1 cellular context compared by ENCODE assay signal in the genomic region with DNA sequence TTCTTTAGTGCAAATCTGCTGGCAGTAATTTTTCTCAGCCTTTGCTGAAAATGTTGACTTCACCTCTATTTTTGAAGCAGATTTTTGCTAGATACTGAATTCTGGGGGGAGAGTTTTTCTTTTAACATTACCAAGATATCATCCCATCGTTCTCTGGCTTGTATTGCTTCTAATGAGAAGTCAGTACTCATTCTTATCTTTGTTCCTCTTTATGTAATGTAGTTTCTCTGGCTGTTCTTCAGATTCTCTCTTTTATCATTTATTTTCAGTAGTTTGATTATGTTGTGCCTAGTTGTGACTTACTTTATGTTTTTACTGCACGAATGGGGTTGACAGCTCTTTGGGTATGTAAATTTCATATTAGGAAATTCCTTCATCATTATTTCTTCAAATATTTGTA.
TF ChIP-seq lines count a peak whose summit lies in the region.

No MANE protein-coding gene starts in this region.

TF ChIP-seq in K562, 482 proteins besides CTCF, POLR2A, EP300 and RAD21 (continued from another document):
- TF ChIP-seq, protein P1, sequence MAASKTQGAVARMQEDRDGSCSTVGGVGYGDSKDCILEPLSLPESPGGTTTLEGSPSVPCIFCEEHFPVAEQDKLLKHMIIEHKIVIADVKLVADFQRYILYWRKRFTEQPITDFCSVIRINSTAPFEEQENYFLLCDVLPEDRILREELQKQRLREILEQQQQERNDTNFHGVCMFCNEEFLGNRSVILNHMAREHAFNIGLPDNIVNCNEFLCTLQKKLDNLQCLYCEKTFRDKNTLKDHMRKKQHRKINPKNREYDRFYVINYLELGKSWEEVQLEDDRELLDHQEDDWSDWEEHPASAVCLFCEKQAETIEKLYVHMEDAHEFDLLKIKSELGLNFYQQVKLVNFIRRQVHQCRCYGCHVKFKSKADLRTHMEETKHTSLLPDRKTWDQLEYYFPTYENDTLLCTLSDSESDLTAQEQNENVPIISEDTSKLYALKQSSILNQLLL (CRISPR knock-in tag; IDR thresholded peaks at IDR 0.05; ENCODE audit: borderline replicate concordance), result no peak
- TF ChIP-seq CBX5 (IDR thresholded peaks at IDR 0.05; ENCODE audit: borderline replicate concordance, low read depth) (0 out of 2 replicates have a peak, but pooled peaks have one; percentile 35), CBX3 (IDR thresholded peaks at IDR 0.05; ENCODE audit: borderline replicate concordance in 1 of 2, low read length in 2 of 2) (peak in 1 of 2 experiments; percentile 43; a peak in 1 of 3 replicates), ILF3 (IDR thresholded peaks at IDR 0.05; ENCODE audit: borderline replicate concordance) (no peak), TRIM24 (IDR thresholded peaks at IDR 0.05) (peak; percentile 25 to 67; a peak in 3 of 4 replicates), CHD2 (IDR thresholded peaks at IDR 0.05; ENCODE audit: low read depth, low read length) (no peak), PRPF4 (IDR thresholded peaks at IDR 0.05; ENCODE audit: insufficient read depth, low read depth, low read length, poor library complexity, severe bottlenecking) (no peak), ZNF696 (CRISPR knock-in tag; conservative IDR thresholded peaks at IDR 0.05) (no peak)
- TF ChIP-seq, protein P2, sequence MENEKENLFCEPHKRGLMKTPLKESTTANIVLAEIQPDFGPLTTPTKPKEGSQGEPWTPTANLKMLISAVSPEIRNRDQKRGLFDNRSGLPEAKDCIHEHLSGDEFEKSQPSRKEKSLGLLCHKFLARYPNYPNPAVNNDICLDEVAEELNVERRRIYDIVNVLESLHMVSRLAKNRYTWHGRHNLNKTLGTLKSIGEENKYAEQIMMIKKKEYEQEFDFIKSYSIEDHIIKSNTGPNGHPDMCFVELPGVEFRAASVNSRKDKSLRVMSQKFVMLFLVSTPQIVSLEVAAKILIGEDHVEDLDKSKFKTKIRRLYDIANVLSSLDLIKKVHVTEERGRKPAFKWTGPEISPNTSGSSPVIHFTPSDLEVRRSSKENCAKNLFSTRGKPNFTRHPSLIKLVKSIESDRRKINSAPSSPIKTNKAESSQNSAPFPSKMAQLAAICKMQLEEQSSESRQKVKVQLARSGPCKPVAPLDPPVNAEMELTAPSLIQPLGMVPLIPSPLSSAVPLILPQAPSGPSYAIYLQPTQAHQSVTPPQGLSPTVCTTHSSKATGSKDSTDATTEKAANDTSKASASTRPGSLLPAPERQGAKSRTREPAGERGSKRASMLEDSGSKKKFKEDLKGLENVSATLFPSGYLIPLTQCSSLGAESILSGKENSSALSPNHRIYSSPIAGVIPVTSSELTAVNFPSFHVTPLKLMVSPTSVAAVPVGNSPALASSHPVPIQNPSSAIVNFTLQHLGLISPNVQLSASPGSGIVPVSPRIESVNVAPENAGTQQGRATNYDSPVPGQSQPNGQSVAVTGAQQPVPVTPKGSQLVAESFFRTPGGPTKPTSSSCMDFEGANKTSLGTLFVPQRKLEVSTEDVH (IDR thresholded peaks at IDR 0.05; ENCODE audit: low read depth, partially characterized antibody), result no peak
- TF ChIP-seq, protein P3, sequence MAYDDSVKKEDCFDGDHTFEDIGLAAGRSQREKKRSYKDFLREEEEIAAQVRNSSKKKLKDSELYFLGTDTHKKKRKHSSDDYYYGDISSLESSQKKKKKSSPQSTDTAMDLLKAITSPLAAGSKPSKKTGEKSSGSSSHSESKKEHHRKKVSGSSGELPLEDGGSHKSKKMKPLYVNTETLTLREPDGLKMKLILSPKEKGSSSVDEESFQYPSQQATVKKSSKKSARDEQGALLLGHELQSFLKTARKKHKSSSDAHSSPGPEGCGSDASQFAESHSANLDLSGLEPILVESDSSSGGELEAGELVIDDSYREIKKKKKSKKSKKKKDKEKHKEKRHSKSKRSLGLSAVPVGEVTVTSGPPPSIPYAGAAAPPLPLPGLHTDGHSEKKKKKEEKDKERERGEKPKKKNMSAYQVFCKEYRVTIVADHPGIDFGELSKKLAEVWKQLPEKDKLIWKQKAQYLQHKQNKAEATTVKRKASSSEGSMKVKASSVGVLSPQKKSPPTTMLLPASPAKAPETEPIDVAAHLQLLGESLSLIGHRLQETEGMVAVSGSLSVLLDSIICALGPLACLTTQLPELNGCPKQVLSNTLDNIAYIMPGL (CRISPR knock-in tag; IDR thresholded peaks at IDR 0.05), result no peak
